8 cellular contexts compared by ENCODE assay signal in the genomic region with DNA sequence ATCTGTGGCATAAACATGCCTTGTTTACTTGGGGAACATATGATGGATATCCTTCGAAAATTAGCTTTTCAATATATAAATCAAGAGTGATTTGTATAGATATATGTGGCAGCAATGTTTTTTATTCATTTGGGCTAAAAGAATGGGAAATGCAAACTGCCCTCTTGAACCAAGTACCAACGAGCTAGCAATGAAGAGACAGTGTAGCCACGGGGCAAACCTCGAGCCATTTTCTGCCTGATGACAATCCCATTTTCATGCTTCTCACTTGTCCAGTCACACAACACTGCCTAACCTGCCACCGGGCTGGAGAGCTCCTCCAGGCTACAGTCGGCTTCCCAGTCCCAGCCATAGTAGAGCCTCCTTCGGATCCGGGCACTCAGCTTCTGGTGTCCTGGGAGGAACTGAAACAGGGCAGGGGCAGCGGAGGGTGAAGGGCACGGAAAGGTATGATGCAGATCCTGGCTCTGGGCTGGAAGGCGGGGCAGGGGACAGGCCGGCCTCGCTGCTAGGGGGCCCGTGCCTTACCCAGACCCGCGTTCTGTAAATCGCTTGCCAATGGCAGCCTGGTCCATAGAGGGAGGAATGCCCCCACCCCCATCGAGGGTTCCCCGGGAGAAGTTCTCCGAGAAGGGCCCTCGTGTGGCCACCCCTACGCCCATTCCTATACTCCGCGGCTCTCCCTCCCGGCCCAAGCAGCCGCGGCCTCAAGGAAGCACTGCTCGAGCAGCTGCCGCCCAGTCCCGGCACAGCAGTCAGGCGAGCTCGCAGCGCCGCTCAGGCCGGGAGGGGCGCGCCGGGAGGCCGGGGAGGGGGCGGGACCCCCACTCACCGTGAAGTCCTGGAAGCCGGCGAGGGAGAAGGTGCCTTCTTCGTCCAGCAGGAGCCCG. TPM values are rescaled to one million over a fixed set of nuclear protein-coding genes. Genes with fewer than 3 reads are reported as not detected.
A peak's percentile ranks its signal among the peaks of the same experiment; 100 is the strongest.
DNase-seq lines count a peak whose midpoint lies in the region; ATAC-seq and TF ChIP-seq lines count a peak whose summit lies in the region.

No MANE protein-coding gene starts in this region.

- H3K27ac Mint-ChIP-seq in activated naive CD4-positive, alpha-beta T cell treated with anti-CD3 and anti-CD28 coated beads, Interleukin-2, amount 10 ng/mL, durations not matched to agents 7 days and 5 days = peak overlapping the region; percentile 100
- peak overlapping the region; percentile 82 for H3K27ac Mint-ChIP-seq in glutamatergic neuron (ENCODE audit: unreplicated experiment)

- H3K4me1 ChIP-seq in osteoblast (ENCODE audit: insufficient read depth, low read length) = peaks cover 32% of the 10 kb centered on the region

- TF ChIP-seq CTCF in glutamatergic neuron (IDR thresholded peaks at IDR 0.05; ENCODE audit: partially characterized antibody, unreplicated experiment) = no peak
- TF ChIP-seq CTCF in osteoblast (IDR thresholded peaks at IDR 0.05; ENCODE audit: extremely low read depth, low read depth, low read length) = no peak

- H3K9me3 Mint-ChIP-seq in activated naive CD4-positive, alpha-beta T cell treated with anti-CD3 and anti-CD28 coated beads, Interleukin-2, amount 10 ng/mL, durations not matched to agents 7 days and 5 days = no peaks in the 10 kb centered on the region
- peaks cover 23% of the 10 kb centered on the region for H3K9me3 Mint-ChIP-seq in glutamatergic neuron (ENCODE audit: unreplicated experiment)

- H3K27ac ChIP-seq in osteoblast (ENCODE audit: low read depth, low read length) = peak overlapping the region; percentile 83

- no peaks in the 10 kb centered on the region for H3K27me3 Mint-ChIP-seq in activated naive CD4-positive, alpha-beta T cell treated with anti-CD3 and anti-CD28 coated beads, Interleukin-2, amount 10 ng/mL, durations not matched to agents 7 days and 5 days
- peaks cover 25% of the 10 kb centered on the region for H3K27me3 Mint-ChIP-seq in glutamatergic neuron (ENCODE audit: unreplicated experiment)

- H3K4me2 ChIP-seq in osteoblast (ENCODE audit: insufficient read depth, low read length) = peak overlapping the region; percentile 94

- H3K36me3 Mint-ChIP-seq in activated naive CD4-positive, alpha-beta T cell treated with anti-CD3 and anti-CD28 coated beads, Interleukin-2, amount 10 ng/mL, durations not matched to agents 7 days and 5 days = peaks cover 43% of the 10 kb centered on the region
- H3K36me3 Mint-ChIP-seq in glutamatergic neuron (ENCODE audit: unreplicated experiment) = no peaks in the 10 kb centered on the region

- H3K9me3 ChIP-seq in osteoblast (ENCODE audit: low read depth, low read length) = no peaks in the 10 kb centered on the region

- DNase-seq in SIG-M5 treated with dmso at 0.1 percent for 504 hours (lab: John Stamatoyannopoulos, UW; ENCODE audit: unreplicated experiment) = peak; percentile 70
- no peak for DNase-seq in SIG-M5 (lab: John Stamatoyannopoulos, UW)
- peak; percentile 46 for DNase-seq in NCI-H2171 (lab: John Stamatoyannopoulos, UW)
- DNase-seq in activated naive CD4-positive, alpha-beta T cell treated with anti-CD3 and anti-CD28 coated beads, Interleukin-2, amount 10 ng/mL, durations not matched to agents 7 days and 5 days = peak; percentile 47
- peak; percentile 66 for DNase-seq in glutamatergic neuron
- DNase-seq in osteoblast (ENCODE audit: insufficient read length, low spot score, missing footprints) = peak; percentile 82
- no peak for DNase-seq in activated gamma-delta T cell (lab: John Stamatoyannopoulos, UW)

- CTCF ChIA-PET in activated naive CD4-positive, alpha-beta T cell treated with anti-CD3 and anti-CD28 coated beads, Interleukin-2, amount 10 ng/mL, durations not matched to agents 7 days and 5 days (lab: Charles Lee) = interaction anchor here (0.5 to 3.6 kb wide), 13 partner anchors 10 to 124 kb away, joined by 3 to 15 read pairs (median 4); partner anchors contain the start of genes TUBA4B and ZFAND2B

- peaks cover 51% of the 10 kb centered on the region for H3K79me2 ChIP-seq in osteoblast (ENCODE audit: insufficient read depth, low read length)

- peak; percentile 30 for ATAC-seq in HG02678 (IDR thresholded peaks at IDR 0.05; ENCODE audit: unreplicated experiment)

- peaks cover 31% of the 10 kb centered on the region for H3K36me3 ChIP-seq in osteoblast (ENCODE audit: insufficient read depth, low read length)

- H3K4me3 ChIP-seq in osteoblast (ENCODE audit: insufficient read depth, low read length) = peak overlapping the region; percentile 78

- peaks cover 13% of the 10 kb centered on the region for H4K20me1 ChIP-seq in osteoblast (ENCODE audit: insufficient read depth, low read length)

- peaks cover 54% of the 10 kb centered on the region for H3K4me1 Mint-ChIP-seq in activated naive CD4-positive, alpha-beta T cell treated with anti-CD3 and anti-CD28 coated beads, Interleukin-2, amount 10 ng/mL, durations not matched to agents 7 days and 5 days
- H3K4me1 Mint-ChIP-seq in glutamatergic neuron (ENCODE audit: low read depth, unreplicated experiment) = peaks cover 16% of the 10 kb centered on the region

- H3K4me3 Mint-ChIP-seq in activated naive CD4-positive, alpha-beta T cell treated with anti-CD3 and anti-CD28 coated beads, Interleukin-2, amount 10 ng/mL, durations not matched to agents 7 days and 5 days = peak overlapping the region; percentile 81
- peak overlapping the region; percentile 89 for H3K4me3 Mint-ChIP-seq in glutamatergic neuron (ENCODE audit: unreplicated experiment)

- no peaks in the 10 kb centered on the region for H3K27me3 ChIP-seq in osteoblast (ENCODE audit: insufficient read depth, low read length)

- peak overlapping the region; percentile 89 for H2AFZ ChIP-seq in osteoblast (ENCODE audit: low read length)

RNA-seq across cellular contexts. Expression of gene CNPPD1, which starts 0.6 kb away (rescaled TPM):
- 61.5 TPM for total RNA-seq in glutamatergic neuron (ENCODE audit: unreplicated experiment)
- total RNA-seq in osteoblast = 26.1 and 26.5 TPM in 2 replicates

RNA-seq across cellular contexts. Expression of gene RETREG2, which starts 1.9 kb away (rescaled TPM):
- total RNA-seq in glutamatergic neuron (ENCODE audit: unreplicated experiment) (167 TPM), osteoblast (109 and 121 TPM in 2 replicates)

RNA-seq across cellular contexts. Expression of gene SLC23A3, which starts 6.3 kb away (rescaled TPM):
- total RNA-seq in glutamatergic neuron (ENCODE audit: unreplicated experiment) (1.1 TPM), osteoblast (1.4 and 1.5 TPM in 2 replicates)

RNA-seq across cellular contexts. Expression of gene NHEJ1, which starts 15.6 kb away (rescaled TPM):
- 24.8 TPM for total RNA-seq in glutamatergic neuron (ENCODE audit: unreplicated experiment)
- total RNA-seq in osteoblast = 21.7 and 23.0 TPM in 2 replicates

RNA-seq across cellular contexts. Expression of gene ZFAND2B, which starts 30.4 kb away (rescaled TPM):
- 49.5 TPM for total RNA-seq in glutamatergic neuron (ENCODE audit: unreplicated experiment)
- 25.0 and 26.5 TPM in 2 replicates for total RNA-seq in osteoblast

Comparison
In these comparisons a context has a peak if more than half of its experiments do, and no peak if none do; other contexts are left out.
1. DNase-seq: peak in SIG-M5 treated with dmso at 0.1 percent for 504 hours (single experiment), NCI-H2171 (single experiment), activated naive CD4-positive, alpha-beta T cell treated with anti-CD3 and anti-CD28 coated beads, Interleukin-2, amount 10 ng/mL, durations not matched to agents 7 days and 5 days (single experiment), glutamatergic neuron (single experiment) and osteoblast (single experiment); none in SIG-M5 (single experiment) and activated gamma-delta T cell (single experiment).